23 cellular contexts compared by ENCODE assay signal in genomic region chr6:134400941-134401340, GRCh38.
DNase-seq lines count a peak whose midpoint lies in the region; ATAC-seq, FAIRE-seq and TF ChIP-seq lines count a peak whose summit lies in the region.
"Had no signal": no experiment of that assay in that cellular context is flagged by ENCODE, and none has a peak within 500 bp of the region (broad histone marks: within the 10 kb centered on the region; RNA-seq: fewer than 3 reads in every experiment).

No MANE protein-coding gene starts in this region.

- peaks cover 23% of the 10 kb centered on the region for H3K4me1 ChIP-seq in PC-9 (replicated peaks; ENCODE audit: insufficient read depth)
- peaks cover 22% of the 10 kb centered on the region for H3K4me1 ChIP-seq in keratinocyte (ENCODE audit: control insufficient read depth, extremely low read depth, insufficient read depth, low read length)
- H3K4me1 ChIP-seq in heart right ventricle: peaks cover 0 to 6% (median 0%) of the 10 kb centered on the region in 9 donors

- peak overlapping the region; percentile 72 for H3K27ac ChIP-seq in 22Rv1
- peak overlapping the region; percentile 21 for H3K27ac ChIP-seq in PC-9
- H3K27ac ChIP-seq in keratinocyte (ENCODE audit: control insufficient read depth, insufficient read depth, low read length): no peak overlapping the region
- no peak overlapping the region for H3K27ac ChIP-seq in heart right ventricle
- H3K27ac ChIP-seq: BLaER1, HL-60, RWPE1 had no signal

- intact Hi-C loops in PC-9 (cut with micrococcal nuclease; ENCODE audit: unreplicated experiment): no loop called here
- intact Hi-C loops in heart right ventricle (cut with DNase I): no loop called here

- H4K20me1 ChIP-seq in PC-9 (ENCODE audit: insufficient read depth): no peaks in the 10 kb centered on the region
- H4K20me1 ChIP-seq in keratinocyte (ENCODE audit: control insufficient read depth, extremely low read depth, insufficient read depth, low read length): no peaks in the 10 kb centered on the region
- H4K20me1 ChIP-seq: BLaER1 had no signal

- H3K79me2 ChIP-seq in PC-9 (ENCODE audit: low read depth) (no peaks in the 10 kb centered on the region), keratinocyte (ENCODE audit: control insufficient read depth, insufficient read depth, low read length) (no peaks in the 10 kb centered on the region)

- peak; percentile 39 for FAIRE-seq in keratinocyte (lab: Jason Lieb, UNC)
- FAIRE-seq: G401.6, GM12891, GM19239 had no signal

- H3K36me3 ChIP-seq in PC-9 (ENCODE audit: low read depth): no peaks in the 10 kb centered on the region
- no peaks in the 10 kb centered on the region for H3K36me3 ChIP-seq in keratinocyte (ENCODE audit: control insufficient read depth in 2 of 2, extremely low read depth in 1 of 2, insufficient read depth in 2 of 2, low read length in 2 of 2)
- no peaks in the 10 kb centered on the region for H3K36me3 ChIP-seq in heart right ventricle
- H3K36me3 ChIP-seq: BLaER1 had no signal

- H3K9me3 ChIP-seq in PC-9 (ENCODE audit: insufficient read depth, low read depth): no peaks in the 10 kb centered on the region
- H3K9me3 ChIP-seq in keratinocyte (ENCODE audit: control insufficient read depth, low read depth, low read length): no peaks in the 10 kb centered on the region
- H3K9me3 ChIP-seq in heart right ventricle: no peaks in the 10 kb centered on the region

- ATAC-seq in heart right ventricle: no peak

- H3K4me2 ChIP-seq in PC-9 (peak overlapping the region; percentile 46), keratinocyte (ENCODE audit: control insufficient read depth, extremely low read depth, insufficient read depth, low read depth, low read length) (no peak overlapping the region)
- H3K4me2 ChIP-seq: BLaER1 had no signal

- H3K9me2 ChIP-seq in PC-9 (ENCODE audit: insufficient read depth): no peaks in the 10 kb centered on the region; the same call in 1 of the 2 replicates

- dilution Hi-C loops in keratinocyte (cut with MboI; ENCODE audit: extremely low pct_ligation_motif_present, low sequenced_read_pairs): no loop called here

- WGBS in heart right ventricle, 2 donors: 71 to 73% methylated on average over 2 of the region's 2 CpGs

- peak; percentile 10 for DNase-seq in DMS153 (lab: John Stamatoyannopoulos, UW)
- no peak for DNase-seq in DMS153 treated with DMSO at 0.1 percent for 48 hours (lab: John Stamatoyannopoulos, UW; ENCODE audit: unreplicated experiment)
- peak in 1 of 2 experiments; percentile 92 for DNase-seq in PC-9
- no peak for DNase-seq in keratinocyte (ENCODE audit: low read depth, low spot score)
- no peak for DNase-seq in heart right ventricle
- DNase-seq in NCI-H1930 (lab: John Stamatoyannopoulos, UW): no peak
- DNase-seq in RPMI8226: no peak
- DNase-seq: 8988T, DMS79, GOT3, KBM-7, MM.1S, NCI-H1105 treated with DMSO at 0.1 percent for 48 hours, NCI-H2029 treated with DMSO at 0.1 percent for 48 hours, NCI-H345, T-helper 1 cell had no signal

- peaks cover 13% of the 10 kb centered on the region for H3F3A ChIP-seq in PC-9 (ENCODE audit: insufficient read depth, low read depth)

- 0 out of 2 replicates have a peak overlapping the region, but pooled peaks have one; percentile 2 for H2AFZ ChIP-seq in PC-9
- peak overlapping the region; percentile 55 for H2AFZ ChIP-seq in keratinocyte (ENCODE audit: control insufficient read depth, low read length)

- H3K27me3 ChIP-seq in PC-9 (ENCODE audit: insufficient read depth, low read depth): no peaks in the 10 kb centered on the region
- H3K27me3 ChIP-seq in keratinocyte (ENCODE audit: control insufficient read depth, extremely low read depth, insufficient read depth, low read length): no peaks in the 10 kb centered on the region
- no peaks in the 10 kb centered on the region for H3K27me3 ChIP-seq in heart right ventricle
- H3K27me3 ChIP-seq: BLaER1 had no signal

- no TSS peak for BruUV-seq in PC-9 (replicated peaks; lab: Mats Ljungman, UMichigan)

- H3K4me3 ChIP-seq in PC-9: no peak overlapping the region
- no peak overlapping the region for H3K4me3 ChIP-seq in keratinocyte (ENCODE audit: control insufficient read depth in 2 of 3, extremely low read depth in 1 of 3, insufficient read depth in 2 of 3, low read depth in 1 of 3, low read length in 3 of 3)
- H3K4me3 ChIP-seq in heart right ventricle: no peak overlapping the region
- H3K4me3 ChIP-seq: BLaER1 had no signal

- CTCF ChIA-PET in PC-9 (lab: Charles Lee): no interaction called here

- POLR2A ChIA-PET in PC-9 (lab: Charles Lee; ENCODE audit: unreplicated experiment): no interaction called here

- H3K9me1 ChIP-seq in keratinocyte (ENCODE audit: control insufficient read depth, extremely low read depth, insufficient read depth, low read length): peaks cover 2% of the 10 kb centered on the region

- TF ChIP-seq CTCF in 22Rv1 (IDR thresholded peaks at IDR 0.05) (no peak), PC-9 (conservative IDR thresholded peaks at IDR 0.05) (no peak), keratinocyte (optimal IDR thresholded peaks at IDR 0.05 in 1 of 3, IDR thresholded peaks at IDR 0.05 in 1 of 3, conservative IDR thresholded peaks at IDR 0.05 in 1 of 3; ENCODE audit: extremely low read depth in 1 of 3, insufficient read depth in 2 of 3, low read length in 3 of 3) (no peak), heart right ventricle (IDR thresholded peaks at IDR 0.05) (no peak)

- no peak overlapping the region for H3K9ac ChIP-seq in keratinocyte (ENCODE audit: control insufficient read depth, extremely low read depth, insufficient read depth, low read length)
- H3K9ac ChIP-seq: BLaER1 had no signal

Comparison
In these comparisons a context has a peak if more than half of its experiments do, and no peak if none do; other contexts are left out.
1. H3K27ac ChIP-seq: peak in 22Rv1 (single experiment) and PC-9 (single experiment); none in keratinocyte (single experiment) and heart right ventricle (0 of 10).